ENCODE assay signal across 1 cellular context in genomic region chr18:58831610-58832009, GRCh38.
TF ChIP-seq lines count a peak whose summit lies in the region.

No MANE protein-coding gene starts in this region.

TF ChIP-seq in GM23338, 12 proteins besides CTCF, POLR2A, EP300 and RAD21 (continued from another document):
- TF ChIP-seq REST (IDR thresholded peaks at IDR 0.05; ENCODE audit: unreplicated experiment) (no peak), ZNF114 (CRISPR knock-in tag; IDR thresholded peaks at IDR 0.05) (no peak)
TF ChIP-seq in GM23338: peak in this region for 0.
